In genomic region chr17:410674-411401, GRCh38 we compare ENCODE assay signal across 7 cellular contexts. TPM values are rescaled to one million over a fixed set of nuclear protein-coding genes. Genes with fewer than 3 reads are reported as not detected.
DNase-seq lines count a peak whose midpoint lies in the region; ATAC-seq and TF ChIP-seq lines count a peak whose summit lies in the region.

No MANE protein-coding gene starts in this region.

- peak overlapping the region; percentile 99 for H3K27ac Mint-ChIP-seq in activated T-cell treated with anti-CD3 and anti-CD28 coated beads, Interleukin-2, amount 50 U/mL, for 72 hours

- TF ChIP-seq CTCF in NB4 (IDR thresholded peaks at IDR 0.05; ENCODE audit: low read depth, low read length): no peak
- no peak for TF ChIP-seq CTCF in neutrophil (IDR thresholded peaks at IDR 0.05)

- peak overlapping the region; percentile 86 for H3K27ac ChIP-seq in neutrophil

- DNase-seq in NB4 (ENCODE audit: low read depth): peak; percentile 64
- peak; percentile 66 to 73 for DNase-seq in activated T-cell treated with anti-CD3 and anti-CD28 coated beads, Interleukin-2, amount 50 U/mL, for 72 hours
- peak; percentile 15 for DNase-seq in fibroblast of peridontal ligament (ENCODE audit: extremely low read depth)
- DNase-seq in NCI-H1694 (lab: John Stamatoyannopoulos, UW): no peak
- no peak for DNase-seq in hepatic stellate cell (ENCODE audit: low spot score)

- H3K9me3 ChIP-seq in neutrophil: no peaks in the 10 kb centered on the region

- ATAC-seq in GM21515 (IDR thresholded peaks at IDR 0.05; ENCODE audit: unreplicated experiment): peak; percentile 3
- ATAC-seq in activated T-cell treated with anti-CD3 and anti-CD28 coated beads, Interleukin-2, amount 50 U/mL, for 72 hours (replicated peaks in 1 of 2): peak; percentile 70 to 73

- H3K36me3 ChIP-seq in neutrophil: no peaks in the 10 kb centered on the region

- no peak for TF ChIP-seq POLR2A in NB4 (IDR thresholded peaks at IDR 0.05; ENCODE audit: extremely low read depth, insufficient read length)

- peaks cover 78% of the 10 kb centered on the region for H3K4me1 Mint-ChIP-seq in activated T-cell treated with anti-CD3 and anti-CD28 coated beads, Interleukin-2, amount 50 U/mL, for 72 hours (ENCODE audit: low read depth)

- H3K4me3 ChIP-seq in NB4 (ENCODE audit: low read depth, low read length): peak overlapping the region; percentile 80
- H3K4me3 ChIP-seq in neutrophil (ENCODE audit: low read depth in 1 of 2, low read length in 1 of 2): peak overlapping the region; percentile 90 to 92

- H3K27me3 ChIP-seq in neutrophil: no peaks in the 10 kb centered on the region

- H3K27me3 Mint-ChIP-seq in activated T-cell treated with anti-CD3 and anti-CD28 coated beads, Interleukin-2, amount 50 U/mL, for 72 hours (ENCODE audit: low read depth): no peaks in the 10 kb centered on the region

- H3K9me3 Mint-ChIP-seq in activated T-cell treated with anti-CD3 and anti-CD28 coated beads, Interleukin-2, amount 50 U/mL, for 72 hours: no peaks in the 10 kb centered on the region

- peaks cover 24 to 34% of the 10 kb centered on the region in 2 donors for H3K36me3 Mint-ChIP-seq in activated T-cell treated with anti-CD3 and anti-CD28 coated beads, Interleukin-2, amount 50 U/mL, for 72 hours (ENCODE audit: insufficient read depth in 2 of 2)

- H3K4me3 Mint-ChIP-seq in activated T-cell treated with anti-CD3 and anti-CD28 coated beads, Interleukin-2, amount 50 U/mL, for 72 hours: peak overlapping the region; percentile 91 to 96

- peaks cover 55 to 62% of the 10 kb centered on the region in 2 experiments for H3K4me1 ChIP-seq in neutrophil (ENCODE audit: control insufficient read depth in 1 of 2, insufficient read depth in 1 of 2, low read depth in 1 of 2, low read length in 1 of 2)

RNA-seq across cellular contexts. Expression of gene RFLNB, which starts 34.9 kb away (rescaled TPM):
- total RNA-seq in activated T-cell treated with anti-CD3 and anti-CD28 coated beads, Interleukin-2, amount 50 U/mL, for 72 hours: 100 to 1,000 TPM in 1 of 2 donors, 10 to 100 TPM in 1; 89.1 to 103 TPM

RNA-seq across cellular contexts. Expression of gene RPH3AL, which starts 58.2 kb away (rescaled TPM):
- total RNA-seq in activated T-cell treated with anti-CD3 and anti-CD28 coated beads, Interleukin-2, amount 50 U/mL, for 72 hours: 1 to 10 TPM; 3.5 to 7.2 TPM

Comparison
In these comparisons a context has a peak if more than half of its experiments do, and no peak if none do; other contexts are left out.
1. DNase-seq: peak in NB4 (single experiment), activated T-cell treated with anti-CD3 and anti-CD28 coated beads, Interleukin-2, amount 50 U/mL, for 72 hours (2 of 2) and fibroblast of peridontal ligament (single experiment); none in NCI-H1694 (single experiment) and hepatic stellate cell (single experiment).